Comparison of ENCODE assay signal across 20 cellular contexts in the genomic region with DNA sequence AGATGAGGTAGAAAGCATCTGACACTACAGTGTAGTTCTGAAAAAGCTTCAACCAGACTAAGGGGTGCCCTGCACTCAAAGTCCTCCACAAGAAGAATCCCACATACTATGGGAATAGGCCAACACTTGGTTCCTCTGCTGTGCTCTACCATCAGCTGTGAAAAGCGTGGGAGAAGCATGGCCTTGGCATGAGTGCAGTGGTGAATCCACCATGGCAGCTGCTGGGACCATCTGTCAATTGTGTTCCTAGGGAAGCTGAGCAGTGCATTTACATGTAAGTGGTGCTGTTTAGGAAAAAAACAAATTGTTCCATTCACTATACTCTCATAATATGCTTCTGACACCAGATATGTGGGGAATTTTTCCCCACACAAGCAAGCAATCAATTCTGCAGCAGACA.
"Had no signal": no experiment of that assay in that cellular context is flagged by ENCODE, and none has a peak within 500 bp of the region (broad histone marks: within the 10 kb centered on the region; RNA-seq: fewer than 3 reads in every experiment).

No MANE protein-coding gene starts in this region.

- H3K9me3 ChIP-seq: lower lobe of right lung, prostate gland had no signal

- H3K4me1 ChIP-seq: lower lobe of right lung, prostate gland had no signal

- H3K36me3 Mint-ChIP-seq: activated CD4-positive, alpha-beta memory T cell treated with anti-CD3 and anti-CD28 coated beads for 36 hours; activated naive CD8-positive, alpha-beta T cell; type B pancreatic cell had no signal

- H3K27me3 ChIP-seq: foreskin keratinocyte had no signal

- ATAC-seq: foreskin keratinocyte; lower lobe of right lung; right cardiac atrium; stimulated activated naive CD8-positive, alpha-beta T cell treated with anti-CD3 and anti-CD28 coated beads, Interleukin-15, amount 100 ng/mL, for 72 hours had no signal

- H3K4me3 Mint-ChIP-seq: activated B cell treated with CpG ODN at 0.5 μM for 24 hours; activated CD4-positive, alpha-beta memory T cell treated with anti-CD3 and anti-CD28 coated beads for 36 hours; activated naive CD8-positive, alpha-beta T cell; activated T-helper 1 cell treated with anti-CD3 and anti-CD28 coated beads, Interleukin-12 subunit alpha, Interleukin-12 subunit beta, Interleukin-2, Interleukin-4 antibody, amounts not matched to agents 30 ng/mL and 10 ng/mL and 1 ng/mL, durations not matched to agents 14 hours and 24 hours and 36 hours; endodermal cell; neural crest cell; stimulated activated naive CD8-positive, alpha-beta T cell treated with anti-CD3 and anti-CD28 coated beads, Interleukin-15, amount 100 ng/mL, for 72 hours; type B pancreatic cell had no signal

- DNase-seq: activated B cell treated with CpG ODN at 0.5 μM for 24 hours; activated CD4-positive, alpha-beta memory T cell treated with anti-CD3 and anti-CD28 coated beads for 36 hours; activated CD4-positive, alpha-beta T cell treated with anti-CD3 and anti-CD28 coated beads for 4 hours; activated T-cell treated with anti-CD3 and anti-CD28 coated beads for 4 hours; endodermal cell; foreskin keratinocyte; lower lobe of right lung; right cardiac atrium; small intestine; stimulated activated CD4-positive, alpha-beta T cell treated with anti-CD3 and anti-CD28 coated beads, Interleukin-15, amount 100 ng/mL, for 24 hours; stimulated activated CD4-positive, alpha-beta T cell treated with anti-CD3 and anti-CD28 coated beads, Interleukin-2, amount 100 ng/mL, for 48 hours; stimulated activated naive CD8-positive, alpha-beta T cell treated with anti-CD3 and anti-CD28 coated beads, Interleukin-15, amount 100 ng/mL, for 72 hours; T-helper 1 cell; T-helper 9 cell had no signal

- H3K4me1 Mint-ChIP-seq: activated B cell treated with CpG ODN at 0.5 μM for 24 hours; endodermal cell; neural crest cell; stimulated activated naive CD8-positive, alpha-beta T cell treated with anti-CD3 and anti-CD28 coated beads, Interleukin-15, amount 100 ng/mL, for 72 hours had no signal

- H3K27ac ChIP-seq: epithelial cell of prostate, foreskin keratinocyte, lower lobe of right lung, prostate gland had no signal

- H3K27me3 Mint-ChIP-seq: activated B cell treated with CpG ODN at 0.5 μM for 24 hours; activated CD4-positive, alpha-beta memory T cell treated with anti-CD3 and anti-CD28 coated beads for 36 hours; activated naive CD8-positive, alpha-beta T cell; stimulated activated naive CD8-positive, alpha-beta T cell treated with anti-CD3 and anti-CD28 coated beads, Interleukin-15, amount 100 ng/mL, for 72 hours; type B pancreatic cell had no signal

- H3K9me3 Mint-ChIP-seq: activated T-helper 1 cell treated with anti-CD3 and anti-CD28 coated beads, Interleukin-12 subunit alpha, Interleukin-12 subunit beta, Interleukin-2, Interleukin-4 antibody, amounts not matched to agents 30 ng/mL and 10 ng/mL and 1 ng/mL, durations not matched to agents 14 hours and 24 hours and 36 hours; endodermal cell; type B pancreatic cell had no signal

- H3K27ac Mint-ChIP-seq: activated B cell treated with CpG ODN at 0.5 μM for 24 hours; activated CD4-positive, alpha-beta memory T cell treated with anti-CD3 and anti-CD28 coated beads for 36 hours; activated naive CD8-positive, alpha-beta T cell; activated T-helper 1 cell treated with anti-CD3 and anti-CD28 coated beads, Interleukin-12 subunit alpha, Interleukin-12 subunit beta, Interleukin-2, Interleukin-4 antibody, amounts not matched to agents 30 ng/mL and 10 ng/mL and 1 ng/mL, durations not matched to agents 14 hours and 24 hours and 36 hours; endodermal cell; stimulated activated naive CD8-positive, alpha-beta T cell treated with anti-CD3 and anti-CD28 coated beads, Interleukin-15, amount 100 ng/mL, for 72 hours; type B pancreatic cell had no signal

- H3K36me3 ChIP-seq: lower lobe of right lung, prostate gland had no signal

- H3K4me3 ChIP-seq: lower lobe of right lung, prostate gland had no signal
